In the genomic region with DNA sequence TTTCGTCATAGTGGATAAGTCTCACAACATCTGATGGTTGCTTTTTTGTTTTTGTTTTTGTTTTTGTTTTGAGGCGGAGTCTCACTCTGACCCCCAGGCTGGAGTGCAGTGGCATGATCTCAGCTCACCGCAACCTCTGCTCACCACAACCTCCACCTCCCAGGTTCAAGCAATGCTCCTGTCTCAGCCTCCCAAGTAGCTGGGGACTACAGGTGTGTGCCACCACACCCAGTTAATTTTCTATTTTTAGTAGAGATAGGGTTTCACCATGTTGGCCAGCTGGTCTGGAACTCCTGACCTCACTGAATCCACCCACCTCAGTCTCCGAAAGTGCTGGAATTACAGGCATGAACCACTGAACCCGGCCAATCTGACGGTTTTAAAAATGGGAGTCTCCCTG, we compare ENCODE assay signal across 25 cellular contexts.
"Had no signal": no experiment of that assay in that cellular context is flagged by ENCODE, and none has a peak within 500 bp of the region (broad histone marks: within the 10 kb centered on the region; RNA-seq: fewer than 3 reads in every experiment).

No MANE protein-coding gene starts in this region.

- ATAC-seq: activated CD8-positive, alpha-beta memory T cell treated with anti-CD3 and anti-CD28 coated beads, Interleukin-2, amount 10 ng/mL, durations not matched to agents 7 days and 5 days; activated naive CD8-positive, alpha-beta T cell treated with anti-CD3 and anti-CD28 coated beads, Interleukin-2, amount 50 U/mL, for 24 hours; esophagus mucosa; natural killer cell treated with Interleukin-12 subunit alpha and Interleukin-12 subunit beta and Interleukin-15 and Interleukin-18, amount 100 ng/mL, for 72 hours; stimulated activated naive CD8-positive, alpha-beta T cell treated with anti-CD3 and anti-CD28 coated beads, Interleukin-15, Interleukin-2, amounts not matched to agents 100 U/mL and 50 U/mL, for 24 hours; upper lobe of right lung had no signal

- H3K4me3 Mint-ChIP-seq: activated CD4-positive, alpha-beta memory T cell treated with anti-CD3 and anti-CD28 coated beads, Interleukin-2, amount 10 ng/mL, durations not matched to agents 7 days and 5 days; activated CD8-positive, alpha-beta memory T cell treated with anti-CD3 and anti-CD28 coated beads, Interleukin-2, amount 10 ng/mL, durations not matched to agents 7 days and 5 days; activated naive CD8-positive, alpha-beta T cell treated with anti-CD3 and anti-CD28 coated beads, Interleukin-2, amount 50 U/mL, for 24 hours; activated T-helper 1 cell treated with anti-CD3 and anti-CD28 coated beads, Interleukin-12 subunit alpha, Interleukin-12 subunit beta, Interleukin-2, Interleukin-4 antibody, amounts not matched to agents 30 ng/mL and 10 ng/mL and 1 ng/mL, durations not matched to agents 14 hours and 24 hours and 36 hours; mesothelial cell of epicardium; natural killer cell treated with Interleukin-12 subunit alpha and Interleukin-12 subunit beta and Interleukin-15 and Interleukin-18, amount 100 ng/mL, for 72 hours had no signal

- H3K27me3 Mint-ChIP-seq: natural killer cell treated with Interleukin-12 subunit alpha and Interleukin-12 subunit beta and Interleukin-15 and Interleukin-18, amount 100 ng/mL, for 72 hours had no signal

- H2AFZ ChIP-seq: hepatocyte had no signal

- H3K9me3 ChIP-seq: left ventricle myocardium inferior, sigmoid colon, upper lobe of right lung had no signal

- H3K27ac Mint-ChIP-seq: activated CD4-positive, alpha-beta memory T cell treated with anti-CD3 and anti-CD28 coated beads, Interleukin-2, amount 10 ng/mL, durations not matched to agents 7 days and 5 days; activated CD8-positive, alpha-beta memory T cell treated with anti-CD3 and anti-CD28 coated beads, Interleukin-2, amount 10 ng/mL, durations not matched to agents 7 days and 5 days; activated naive CD8-positive, alpha-beta T cell treated with anti-CD3 and anti-CD28 coated beads, Interleukin-2, amount 50 U/mL, for 24 hours; activated T-helper 1 cell treated with anti-CD3 and anti-CD28 coated beads, Interleukin-12 subunit alpha, Interleukin-12 subunit beta, Interleukin-2, Interleukin-4 antibody, amounts not matched to agents 30 ng/mL and 10 ng/mL and 1 ng/mL, durations not matched to agents 14 hours and 24 hours and 36 hours; natural killer cell treated with Interleukin-12 subunit alpha and Interleukin-12 subunit beta and Interleukin-15 and Interleukin-18, amount 100 ng/mL, for 72 hours had no signal

- H3K4me2 ChIP-seq: hepatocyte had no signal

- H3K36me3 ChIP-seq: left ventricle myocardium inferior, sigmoid colon, upper lobe of right lung had no signal

- H3K9me3 Mint-ChIP-seq: natural killer cell treated with Interleukin-12 subunit alpha and Interleukin-12 subunit beta and Interleukin-15 and Interleukin-18, amount 100 ng/mL, for 72 hours had no signal

- H3K27ac ChIP-seq: upper lobe of right lung had no signal

- H3K36me3 Mint-ChIP-seq: natural killer cell treated with Interleukin-12 subunit alpha and Interleukin-12 subunit beta and Interleukin-15 and Interleukin-18, amount 100 ng/mL, for 72 hours had no signal

- H3K4me3 ChIP-seq: hepatocyte, left ventricle myocardium inferior, sigmoid colon, smooth muscle cell, upper lobe of right lung had no signal

- DNase-seq: activated CD4-positive, alpha-beta memory T cell treated with anti-CD3 and anti-CD28 coated beads, Interleukin-2, amount 10 ng/mL, durations not matched to agents 7 days and 5 days; activated CD4-positive, alpha-beta T cell treated with anti-CD3 and anti-CD28 coated beads for 4 hours; activated CD4-positive, CD25-positive, alpha-beta regulatory T cell; activated CD8-positive, alpha-beta memory T cell treated with anti-CD3 and anti-CD28 coated beads, Interleukin-2, amount 10 ng/mL, durations not matched to agents 7 days and 5 days; activated gamma-delta T cell; activated naive CD4-positive, alpha-beta T cell treated with anti-CD3 and anti-CD28 coated beads, Interleukin-2, amount 50 U/mL, for 16 hours; activated naive CD8-positive, alpha-beta T cell treated with anti-CD3 and anti-CD28 coated beads, Interleukin-2, amount 50 U/mL, for 24 hours; effector CD8-positive, alpha-beta T cell; foreskin melanocyte; kidney glomerular epithelial cell; left ventricle myocardium inferior; occipital lobe; posterior cingulate gyrus; sigmoid colon; stimulated activated CD4-positive, alpha-beta T cell treated with anti-CD3 and anti-CD28 coated beads, Interleukin-4, amount 100 ng/mL, for 24 hours; stimulated activated naive CD8-positive, alpha-beta T cell treated with anti-CD3 and anti-CD28 coated beads, Interleukin-15, Interleukin-2, amounts not matched to agents 100 U/mL and 50 U/mL, for 24 hours; T-helper 1 cell; T-helper 9 cell; upper lobe of right lung had no signal

- H3K27me3 ChIP-seq: hepatocyte, sigmoid colon, upper lobe of right lung had no signal
